Comparison of ENCODE assay signal across 1 cellular context in genomic region chr1:167219646-167220536, GRCh38.
A peak's percentile ranks its signal among the peaks of the same experiment; 100 is the strongest.
TF ChIP-seq lines count a peak whose summit lies in the region.

No MANE protein-coding gene starts in this region.

TF ChIP-seq in HepG2, 621 proteins besides CTCF, POLR2A, EP300 and RAD21 (continued from another document and continues in another):
- TF ChIP-seq ZNF460 (CRISPR knock-in tag; IDR thresholded peaks at IDR 0.05; ENCODE audit: borderline replicate concordance) = no peak
- TF ChIP-seq HMGXB4 (CRISPR knock-in tag; IDR thresholded peaks at IDR 0.05; ENCODE audit: borderline replicate concordance in 1 of 2, low read depth in 1 of 2) = no peak; a peak in 1 of 4 replicates
- TF ChIP-seq ZNF292 (CRISPR knock-in tag; IDR thresholded peaks at IDR 0.05; ENCODE audit: borderline replicate concordance, low read depth) = no peak
- TF ChIP-seq AHDC1 (CRISPR knock-in tag; IDR thresholded peaks at IDR 0.05; ENCODE audit: borderline replicate concordance) = no peak
- peak; percentile 73; the same call in 1 of the 2 replicates for TF ChIP-seq ZNF354B (CRISPR knock-in tag; IDR thresholded peaks at IDR 0.05)
- peak; percentile 54; the same call in 1 of the 2 replicates for TF ChIP-seq ZNF441 (CRISPR knock-in tag; IDR thresholded peaks at IDR 0.05; ENCODE audit: borderline replicate concordance)
- TF ChIP-seq ONECUT2 (CRISPR knock-in tag; IDR thresholded peaks at IDR 0.05) = no peak
- TF ChIP-seq KMT2A (CRISPR knock-in tag; IDR thresholded peaks at IDR 0.05) = 0 out of 2 replicates have a peak, but pooled peaks have one; percentile 18
- TF ChIP-seq DRAP1 (CRISPR knock-in tag; IDR thresholded peaks at IDR 0.05) = no peak
- TF ChIP-seq KAT2B (IDR thresholded peaks at IDR 0.05; ENCODE audit: borderline replicate concordance, low read depth, low read length) = no peak
- TF ChIP-seq ZNF652 (CRISPR knock-in tag; IDR thresholded peaks at IDR 0.05; ENCODE audit: borderline replicate concordance, low read depth) = no peak
- no peak for TF ChIP-seq RELA (CRISPR knock-in tag; IDR thresholded peaks at IDR 0.05)
- no peak for TF ChIP-seq CBX2 (IDR thresholded peaks at IDR 0.05; ENCODE audit: low read depth, low read length)
- no peak for TF ChIP-seq CBX2 (CRISPR knock-in tag; IDR thresholded peaks at IDR 0.05; ENCODE audit: low read depth)
- TF ChIP-seq ZNF333 (CRISPR knock-in tag; IDR thresholded peaks at IDR 0.05; ENCODE audit: borderline replicate concordance) = 0 out of 2 replicates have a peak, but pooled peaks have one; percentile 61
- TF ChIP-seq, protein P1, sequence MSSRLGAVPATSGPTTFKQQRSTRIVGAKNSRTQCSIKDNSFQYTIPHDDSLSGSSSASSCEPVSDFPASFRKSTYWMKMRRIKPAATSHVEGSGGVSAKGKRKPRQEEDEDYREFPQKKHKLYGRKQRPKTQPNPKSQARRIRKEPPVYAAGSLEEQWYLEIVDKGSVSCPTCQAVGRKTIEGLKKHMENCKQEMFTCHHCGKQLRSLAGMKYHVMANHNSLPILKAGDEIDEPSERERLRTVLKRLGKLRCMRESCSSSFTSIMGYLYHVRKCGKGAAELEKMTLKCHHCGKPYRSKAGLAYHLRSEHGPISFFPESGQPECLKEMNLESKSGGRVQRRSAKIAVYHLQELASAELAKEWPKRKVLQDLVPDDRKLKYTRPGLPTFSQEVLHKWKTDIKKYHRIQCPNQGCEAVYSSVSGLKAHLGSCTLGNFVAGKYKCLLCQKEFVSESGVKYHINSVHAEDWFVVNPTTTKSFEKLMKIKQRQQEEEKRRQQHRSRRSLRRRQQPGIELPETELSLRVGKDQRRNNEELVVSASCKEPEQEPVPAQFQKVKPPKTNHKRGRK (CRISPR knock-in tag; IDR thresholded peaks at IDR 0.05) = peak; percentile 19; the same call in 1 of the 2 replicates
- TF ChIP-seq, protein P2, sequence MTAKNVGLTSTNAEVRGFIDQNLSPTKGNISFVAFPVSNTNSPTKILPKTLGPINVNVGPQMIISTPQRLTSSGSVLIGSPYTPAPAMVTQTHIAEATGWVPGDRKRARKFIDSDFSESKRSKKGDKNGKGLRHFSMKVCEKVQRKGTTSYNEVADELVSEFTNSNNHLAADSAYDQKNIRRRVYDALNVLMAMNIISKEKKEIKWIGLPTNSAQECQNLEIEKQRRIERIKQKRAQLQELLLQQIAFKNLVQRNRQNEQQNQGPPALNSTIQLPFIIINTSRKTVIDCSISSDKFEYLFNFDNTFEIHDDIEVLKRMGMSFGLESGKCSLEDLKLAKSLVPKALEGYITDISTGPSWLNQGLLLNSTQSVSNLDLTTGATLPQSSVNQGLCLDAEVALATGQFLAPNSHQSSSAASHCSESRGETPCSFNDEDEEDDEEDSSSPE (CRISPR knock-in tag; IDR thresholded peaks at IDR 0.05) = peak; percentile 89
- TF ChIP-seq, protein P3, sequence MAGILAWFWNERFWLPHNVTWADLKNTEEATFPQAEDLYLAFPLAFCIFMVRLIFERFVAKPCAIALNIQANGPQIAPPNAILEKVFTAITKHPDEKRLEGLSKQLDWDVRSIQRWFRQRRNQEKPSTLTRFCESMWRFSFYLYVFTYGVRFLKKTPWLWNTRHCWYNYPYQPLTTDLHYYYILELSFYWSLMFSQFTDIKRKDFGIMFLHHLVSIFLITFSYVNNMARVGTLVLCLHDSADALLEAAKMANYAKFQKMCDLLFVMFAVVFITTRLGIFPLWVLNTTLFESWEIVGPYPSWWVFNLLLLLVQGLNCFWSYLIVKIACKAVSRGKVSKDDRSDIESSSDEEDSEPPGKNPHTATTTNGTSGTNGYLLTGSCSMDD (CRISPR knock-in tag; IDR thresholded peaks at IDR 0.05) = no peak
- peak; percentile 16; the same call in 1 of the 2 replicates for TF ChIP-seq NFYB (CRISPR knock-in tag; IDR thresholded peaks at IDR 0.05)
- TF ChIP-seq ZNF737 (CRISPR knock-in tag; IDR thresholded peaks at IDR 0.05; ENCODE audit: borderline replicate concordance) = no peak
- TF ChIP-seq RNF2 (conservative IDR thresholded peaks at IDR 0.05; ENCODE audit: low read depth) = 0 out of 2 replicates have a peak, but pooled peaks have one; percentile 35
- TF ChIP-seq LCORL (IDR thresholded peaks at IDR 0.05) = no peak
- TF ChIP-seq LCORL (CRISPR knock-in tag; IDR thresholded peaks at IDR 0.05) = no peak
- TF ChIP-seq PLRG1 (conservative IDR thresholded peaks at IDR 0.05) = no peak
- TF ChIP-seq ZNF879 (CRISPR knock-in tag; IDR thresholded peaks at IDR 0.05) = no peak
- TF ChIP-seq HDAC1 (CRISPR knock-in tag; IDR thresholded peaks at IDR 0.05) = peak; percentile 93
- TF ChIP-seq XRCC5 (optimal IDR thresholded peaks at IDR 0.05; ENCODE audit: low read length) = peak; percentile 17
- TF ChIP-seq HIVEP1 (CRISPR knock-in tag; IDR thresholded peaks at IDR 0.05) = peak; percentile 65; the same call in 1 of the 2 replicates
- no peak for TF ChIP-seq ATF6 (CRISPR knock-in tag; conservative IDR thresholded peaks at IDR 0.05)
- no peak for TF ChIP-seq ZNF546 (CRISPR knock-in tag; conservative IDR thresholded peaks at IDR 0.05)
- no peak for TF ChIP-seq PRDM10 (CRISPR knock-in tag; IDR thresholded peaks at IDR 0.05; ENCODE audit: low read depth)
- no peak for TF ChIP-seq KAT8 (CRISPR knock-in tag; IDR thresholded peaks at IDR 0.05)
- TF ChIP-seq NFE2L2 (IDR thresholded peaks at IDR 0.05; ENCODE audit: low read length) = no peak
- TF ChIP-seq ZNF180 (CRISPR knock-in tag; IDR thresholded peaks at IDR 0.05; ENCODE audit: borderline replicate concordance, low read depth) = no peak
- TF ChIP-seq CHD4 (IDR thresholded peaks at IDR 0.05; ENCODE audit: borderline replicate concordance, low read length) = no peak
- no peak; the same call in 1 of the 2 replicates for TF ChIP-seq NFYC (CRISPR knock-in tag; IDR thresholded peaks at IDR 0.05)
- TF ChIP-seq ZNF143 (CRISPR knock-in tag; IDR thresholded peaks at IDR 0.05) = no peak
- TF ChIP-seq ZNF615 (CRISPR knock-in tag; IDR thresholded peaks at IDR 0.05; ENCODE audit: borderline replicate concordance) = no peak
- peak; percentile 49; the same call in 1 of the 2 replicates for TF ChIP-seq TBX2 (CRISPR knock-in tag; IDR thresholded peaks at IDR 0.05; ENCODE audit: borderline replicate concordance)
- TF ChIP-seq E2F1 (CRISPR knock-in tag; IDR thresholded peaks at IDR 0.05) = peak; percentile 49
- peak; percentile 71; the same call in 1 of the 2 replicates for TF ChIP-seq ZNF225 (CRISPR knock-in tag; IDR thresholded peaks at IDR 0.05)
- TF ChIP-seq SP140L (CRISPR knock-in tag; IDR thresholded peaks at IDR 0.05; ENCODE audit: borderline replicate concordance) = peak; percentile 92; the same call in 1 of the 2 replicates
- peak; percentile 69; the same call in 1 of the 2 replicates for TF ChIP-seq IRF9 (CRISPR knock-in tag; IDR thresholded peaks at IDR 0.05; ENCODE audit: borderline replicate concordance)
